10 cellular contexts compared by ENCODE assay signal in the genomic region with DNA sequence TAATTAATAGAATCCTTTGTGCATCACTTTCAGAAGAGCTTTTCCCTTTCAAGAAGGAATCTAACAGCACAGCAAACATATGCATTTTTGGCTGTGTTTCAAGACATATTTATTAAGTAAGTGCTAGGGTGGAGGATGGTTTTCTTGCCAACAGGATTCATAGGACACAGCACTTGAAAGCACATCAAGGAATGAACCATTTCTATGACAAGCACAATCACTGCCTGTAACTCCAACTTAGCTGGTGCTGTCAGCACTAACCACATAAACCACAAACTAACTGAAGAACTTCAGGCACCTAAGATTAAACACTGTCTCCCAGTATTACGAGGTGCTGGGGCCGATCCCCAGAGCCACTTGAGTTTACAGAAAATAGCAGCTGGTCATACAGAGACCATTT. TPM values are rescaled to one million over a fixed set of nuclear protein-coding genes. Genes with fewer than 3 reads are reported as not detected.
A peak's percentile ranks its signal among the peaks of the same experiment; 100 is the strongest.
DNase-seq lines count a peak whose midpoint lies in the region; ATAC-seq and TF ChIP-seq lines count a peak whose summit lies in the region.
"Had no signal": no experiment of that assay in that cellular context is flagged by ENCODE, and none has a peak within 500 bp of the region (broad histone marks: within the 10 kb centered on the region; RNA-seq: fewer than 3 reads in every experiment).

No MANE protein-coding gene starts in this region.

- no peak overlapping the region for H3K14ac ChIP-seq in mesenchymal stem cell (ENCODE audit: low read length in 2 of 2)

- H3K79me2 ChIP-seq in DND-41 (ENCODE audit: insufficient read depth, low read length) = no peaks in the 10 kb centered on the region

- TF ChIP-seq CTCF in DND-41 (IDR thresholded peaks at IDR 0.05; ENCODE audit: borderline replicate concordance, extremely low read depth, low read length, poor library complexity, severe bottlenecking) (no peak), brain (conservative IDR thresholded peaks at IDR 0.05) (no peak), glutamatergic neuron (IDR thresholded peaks at IDR 0.05; ENCODE audit: partially characterized antibody, unreplicated experiment) (no peak), GM13977 (IDR thresholded peaks at IDR 0.05; ENCODE audit: extremely low read depth, insufficient read depth, missing control alignments) (no peak)

- no peak overlapping the region for H3K4ac ChIP-seq in mesenchymal stem cell (ENCODE audit: low read depth in 1 of 2, low read length in 2 of 2)

- 14% methylated on average over 2 of the region's 2 CpGs for WGBS in mesenchymal stem cell

- peak overlapping the region; percentile 31 for H4K8ac ChIP-seq in mesenchymal stem cell (ENCODE audit: low read length)

- H4K91ac ChIP-seq in mesenchymal stem cell (ENCODE audit: low read length) = no peak overlapping the region

- H3K4me1 Mint-ChIP-seq in brain (peaks cover 20% of the 10 kb centered on the region), glutamatergic neuron (ENCODE audit: low read depth, unreplicated experiment) (no peaks in the 10 kb centered on the region)

- no peaks in the 10 kb centered on the region for H4K20me1 ChIP-seq in DND-41 (ENCODE audit: insufficient read depth, low read length)

- H3K4me3 ChIP-seq in DND-41 (ENCODE audit: low read depth in 1 of 2, low read length in 2 of 2) (no peak overlapping the region), mesenchymal stem cell (ENCODE audit: insufficient read depth in 1 of 2, low read depth in 1 of 2, low read length in 2 of 2) (no peak overlapping the region)

- H2BK5ac ChIP-seq in mesenchymal stem cell (ENCODE audit: low read depth, low read length, poor library complexity, severe bottlenecking) = no peak overlapping the region

- H3K4me1 ChIP-seq in DND-41 (ENCODE audit: insufficient read depth, low read length) = no peaks in the 10 kb centered on the region
- H3K4me1 ChIP-seq in mesenchymal stem cell (ENCODE audit: control insufficient read depth, insufficient read depth, low read depth, low read length) = peaks cover 8% of the 10 kb centered on the region

- no peak overlapping the region for H2AFZ ChIP-seq in DND-41 (ENCODE audit: low read depth, low read length)
- no peak overlapping the region for H2AFZ ChIP-seq in mesenchymal stem cell (ENCODE audit: low read depth, low read length)

- H3K36me3 Mint-ChIP-seq in brain (no peaks in the 10 kb centered on the region), glutamatergic neuron (ENCODE audit: unreplicated experiment) (no peaks in the 10 kb centered on the region)

- H3K9ac ChIP-seq in DND-41 (ENCODE audit: low read depth, low read length) = no peak overlapping the region
- H3K9ac ChIP-seq in mesenchymal stem cell (ENCODE audit: low read length) = no peak overlapping the region

- H2AK5ac ChIP-seq in mesenchymal stem cell (ENCODE audit: low read length, severe bottlenecking) = no peak overlapping the region

- no peak overlapping the region for H3K23ac ChIP-seq in mesenchymal stem cell (ENCODE audit: low read length in 2 of 2)

- H3K27me3 ChIP-seq in DND-41 (ENCODE audit: insufficient read depth, low read length, poor library complexity) (peaks cover 21% of the 10 kb centered on the region), mesenchymal stem cell (ENCODE audit: control insufficient read depth in 1 of 2, insufficient read depth in 1 of 2, low read length in 2 of 2) (no peaks in the 10 kb centered on the region)

- H3K27me3 Mint-ChIP-seq in brain (peaks cover 4% of the 10 kb centered on the region), glutamatergic neuron (ENCODE audit: unreplicated experiment) (no peaks in the 10 kb centered on the region)

- H3K27ac Mint-ChIP-seq in brain = peak overlapping the region in 3 of 5 experiments; percentile 49 to 76 (median 55)
- H3K27ac Mint-ChIP-seq in glutamatergic neuron (ENCODE audit: unreplicated experiment) = no peak overlapping the region

- H3K79me1 ChIP-seq in mesenchymal stem cell (replicated peaks; ENCODE audit: low read length, poor library complexity, severe bottlenecking) = no peaks in the 10 kb centered on the region

- H3K18ac ChIP-seq in mesenchymal stem cell (ENCODE audit: low read depth in 1 of 2, low read length in 2 of 2) = peak overlapping the region; percentile 50

- H3K4me2 ChIP-seq in DND-41 (ENCODE audit: insufficient read depth, low read length) = no peak overlapping the region
- no peak overlapping the region for H3K4me2 ChIP-seq in mesenchymal stem cell (ENCODE audit: low read length, poor library complexity, severe bottlenecking)

- H3K9me3 Mint-ChIP-seq in brain = no peaks in the 10 kb centered on the region
- H3K9me3 Mint-ChIP-seq in glutamatergic neuron (ENCODE audit: unreplicated experiment) = no peaks in the 10 kb centered on the region

- H2BK12ac ChIP-seq in mesenchymal stem cell (ENCODE audit: low read length in 2 of 2) = peak overlapping the region in 1 of 2 experiments; percentile 82

- H2BK120ac ChIP-seq in mesenchymal stem cell (ENCODE audit: low read depth, low read length) = no peak overlapping the region

- H3K27ac ChIP-seq in DND-41 (ENCODE audit: low read length) = no peak overlapping the region
- peak overlapping the region; percentile 74 for H3K27ac ChIP-seq in mesenchymal stem cell (ENCODE audit: low read length, poor library complexity, severe bottlenecking)

- H3K4me3 Mint-ChIP-seq in brain = no peak overlapping the region
- H3K4me3 Mint-ChIP-seq in glutamatergic neuron (ENCODE audit: unreplicated experiment) = no peak overlapping the region

- H3K36me3 ChIP-seq in DND-41 (ENCODE audit: insufficient read depth, low read length) = no peaks in the 10 kb centered on the region
- no peaks in the 10 kb centered on the region for H3K36me3 ChIP-seq in mesenchymal stem cell (ENCODE audit: control insufficient read depth in 1 of 2, insufficient read depth in 2 of 2, low read depth in 1 of 2, low read length in 2 of 2)

- peak; percentile 20 for DNase-seq in DND-41
- peak; percentile 41 to 53 for DNase-seq in NCI-H187 (lab: John Stamatoyannopoulos, UW)
- peak; percentile 87 for DNase-seq in mesenchymal stem cell
- no peak for DNase-seq in NOMO-1 treated with dmso at 0.1 percent for 144 hours (lab: John Stamatoyannopoulos, UW; ENCODE audit: unreplicated experiment)
- no peak for DNase-seq in glutamatergic neuron
- DNase-seq in GM13977 (ENCODE audit: low spot score) = no peak
- DNase-seq: activated naive CD4-positive, alpha-beta T cell treated with Interleukin-2 at 50 U/mL for 16 hours; NCI-H1694 treated with DMSO at 0.1 percent for 48 hours had no signal

- no peak overlapping the region for H2BK15ac ChIP-seq in mesenchymal stem cell (ENCODE audit: low read depth, poor library complexity, severe bottlenecking)

- H3K9me3 ChIP-seq in DND-41 (ENCODE audit: insufficient read depth, low read length, severe bottlenecking) = no peaks in the 10 kb centered on the region
- H3K9me3 ChIP-seq in mesenchymal stem cell (ENCODE audit: control insufficient read depth, low read length) = no peaks in the 10 kb centered on the region

- in situ Hi-C loops in GM13977 (cut with MboI; ENCODE audit: low pct_unique_long_range_greater_than_20kb, low sequenced_read_pairs, unreplicated experiment) = no loop called here

- ATAC-seq in DND-41 (ENCODE audit: insufficient read depth, low read depth) (peak; percentile 86), GM18861 (IDR thresholded peaks at IDR 0.05; ENCODE audit: unreplicated experiment) (no peak)

RNA-seq across cellular contexts. Expression of gene SPRED1, which starts 35.5 kb away (rescaled TPM):
- 3.8 TPM for polyA plus RNA-seq in brain (ENCODE audit: insufficient read depth, low read depth, low replicate concordance)
- polyA plus RNA-seq in mesenchymal stem cell (2013, experiment 1 of 2) = 22.0 TPM
- polyA plus RNA-seq in mesenchymal stem cell (2013, experiment 2 of 2) = 23.3 TPM
- total RNA-seq in glutamatergic neuron (ENCODE audit: unreplicated experiment) = 2.4 TPM

Comparison
In these comparisons a context has a peak if more than half of its experiments do, and no peak if none do; other contexts are left out.
1. DNase-seq: peak in DND-41 (single experiment), NCI-H187 (2 of 2) and mesenchymal stem cell (single experiment); none in NOMO-1 treated with dmso at 0.1 percent for 144 hours (single experiment), glutamatergic neuron (single experiment) and GM13977 (single experiment).